In the genomic region with DNA sequence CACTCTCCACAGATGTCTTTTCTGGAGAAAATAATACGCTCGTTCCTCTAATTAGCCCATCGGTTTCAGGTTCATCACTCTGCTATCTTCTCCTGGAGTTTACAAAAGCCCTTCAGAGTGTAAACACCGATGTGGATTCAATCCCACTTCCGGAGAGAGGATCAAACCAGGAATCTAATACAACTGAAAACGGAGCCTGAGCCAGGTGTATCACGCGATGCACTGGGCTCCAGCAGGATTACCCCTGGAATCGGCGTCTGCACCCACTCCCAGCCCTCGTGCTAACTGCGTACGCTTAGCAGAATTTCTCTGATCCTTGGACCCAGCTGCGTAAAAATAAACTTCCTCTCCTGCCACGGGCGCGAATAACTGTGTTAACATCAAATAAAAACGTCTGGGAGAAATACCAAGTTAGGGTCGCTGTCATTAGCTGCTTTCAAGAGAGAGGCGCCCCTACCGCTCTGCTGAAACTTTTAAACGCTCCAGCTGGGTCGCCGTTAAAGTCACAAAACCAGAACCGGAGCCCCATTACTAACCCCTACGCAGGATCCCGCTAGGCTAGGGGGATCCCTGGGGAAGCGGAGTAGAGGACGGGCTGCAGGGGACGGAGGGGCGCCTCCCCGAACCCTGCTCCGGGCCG, we compare ENCODE assay signal across 8 cellular contexts. TPM values are rescaled to one million over a fixed set of nuclear protein-coding genes. Genes with fewer than 3 reads are reported as not detected.
A peak's percentile ranks its signal among the peaks of the same experiment; 100 is the strongest.
DNase-seq lines count a peak whose midpoint lies in the region; ATAC-seq and TF ChIP-seq lines count a peak whose summit lies in the region.

No MANE protein-coding gene starts in this region.

- CTCF ChIA-PET in HEK293T (lab: Yijun Ruan, JAX): interaction anchor here (0.5 kb wide), 1 partner anchor 76 kb away, joined by 6 read pairs; no protein-coding TSS in a partner anchor

- peaks cover 11% of the 10 kb centered on the region for H3K9me3 ChIP-seq in ES-I3 (ENCODE audit: control insufficient read depth, insufficient read depth, low read length)

- peaks cover 13% of the 10 kb centered on the region for H3K4me1 ChIP-seq in ES-I3 (ENCODE audit: insufficient read depth, low read length)

- POLR2A ChIA-PET in HEK293T (lab: Yijun Ruan, JAX): interaction anchor here (0.8 to 2.5 kb wide), 2 partner anchors 20 to 87 kb away, joined by 3 to 26 read pairs; partner anchors contain the start of genes AP4M1 and MCM7

- H3K4me3 Mint-ChIP-seq in activated naive CD8-positive, alpha-beta T cell treated with anti-CD3 and anti-CD28 coated beads for 36 hours: peak overlapping the region; percentile 92

- no peak for DNase-seq in activated naive CD8-positive, alpha-beta T cell treated with anti-CD3 and anti-CD28 coated beads for 36 hours
- DNase-seq in kidney epithelial cell (ENCODE audit: low read depth): no peak
- DNase-seq in substantia nigra (lab: John Stamatoyannopoulos, UW): peak in 2 of 49 donors; percentile 12 to 46
- no peak for DNase-seq in HEK293T (ENCODE audit: extremely low spot score)
- no peak for DNase-seq in Ammon's horn (ENCODE audit: low spot score)
- no peak for DNase-seq in NCI-H1436 treated with DMSO at 0.1 percent for 48 hours (lab: John Stamatoyannopoulos, UW)

- no peaks in the 10 kb centered on the region for H3K27me3 Mint-ChIP-seq in activated naive CD8-positive, alpha-beta T cell treated with anti-CD3 and anti-CD28 coated beads for 36 hours

- peak overlapping the region; percentile 97 for H3K9ac ChIP-seq in ES-I3 (ENCODE audit: low read depth, low read length)

- H3K36me3 Mint-ChIP-seq in activated naive CD8-positive, alpha-beta T cell treated with anti-CD3 and anti-CD28 coated beads for 36 hours: peaks cover 19% of the 10 kb centered on the region

- peak; percentile 3 for ATAC-seq in HG03521 (IDR thresholded peaks at IDR 0.05; ENCODE audit: unreplicated experiment)

- H3K27ac ChIP-seq in substantia nigra (ENCODE audit: low read depth, low read length, poor library complexity, severe bottlenecking): peak overlapping the region; percentile 81

- peak overlapping the region; percentile 92 for H3K27ac Mint-ChIP-seq in activated naive CD8-positive, alpha-beta T cell treated with anti-CD3 and anti-CD28 coated beads for 36 hours

- no peak for TF ChIP-seq CTCF in kidney epithelial cell (IDR thresholded peaks at IDR 0.05; ENCODE audit: insufficient read depth, low read length, poor library complexity, severe bottlenecking)

- H3K36me3 ChIP-seq in ES-I3 (ENCODE audit: insufficient read depth, low read length): peaks cover 28% of the 10 kb centered on the region
- H3K36me3 ChIP-seq in kidney epithelial cell (ENCODE audit: control insufficient read depth, insufficient read depth, low read length): peaks cover 3% of the 10 kb centered on the region

- peak overlapping the region; percentile 96 for H3K4me3 ChIP-seq in kidney epithelial cell (ENCODE audit: low read depth, low read length)

- H3K9me3 Mint-ChIP-seq in activated naive CD8-positive, alpha-beta T cell treated with anti-CD3 and anti-CD28 coated beads for 36 hours: no peaks in the 10 kb centered on the region

- H3K27me3 ChIP-seq in kidney epithelial cell (ENCODE audit: control insufficient read depth, insufficient read depth, low read length): no peaks in the 10 kb centered on the region

- peaks cover 30% of the 10 kb centered on the region for H3K4me1 Mint-ChIP-seq in activated naive CD8-positive, alpha-beta T cell treated with anti-CD3 and anti-CD28 coated beads for 36 hours

TF ChIP-seq in HEK293T, 16 proteins besides CTCF, POLR2A, EP300 and RAD21:
- TF ChIP-seq FOXK2 (IDR thresholded peaks at IDR 0.05) (no peak), TARDBP (IDR thresholded peaks at IDR 0.05) (no peak), LEF1 (IDR thresholded peaks at IDR 0.05; ENCODE audit: borderline replicate concordance) (no peak), FOXM1 (IDR thresholded peaks at IDR 0.05; ENCODE audit: borderline replicate concordance) (no peak), FOXA1 (IDR thresholded peaks at IDR 0.05) (no peak), SUZ12 (IDR thresholded peaks at IDR 0.05) (no peak), L3MBTL2 (conservative IDR thresholded peaks at IDR 0.05) (no peak), CTBP1 (IDR thresholded peaks at IDR 0.05; ENCODE audit: borderline replicate concordance) (no peak), NFRKB (IDR thresholded peaks at IDR 0.05) (no peak), ZNF384 (IDR thresholded peaks at IDR 0.05) (no peak)
- TF ChIP-seq, protein P1, sequence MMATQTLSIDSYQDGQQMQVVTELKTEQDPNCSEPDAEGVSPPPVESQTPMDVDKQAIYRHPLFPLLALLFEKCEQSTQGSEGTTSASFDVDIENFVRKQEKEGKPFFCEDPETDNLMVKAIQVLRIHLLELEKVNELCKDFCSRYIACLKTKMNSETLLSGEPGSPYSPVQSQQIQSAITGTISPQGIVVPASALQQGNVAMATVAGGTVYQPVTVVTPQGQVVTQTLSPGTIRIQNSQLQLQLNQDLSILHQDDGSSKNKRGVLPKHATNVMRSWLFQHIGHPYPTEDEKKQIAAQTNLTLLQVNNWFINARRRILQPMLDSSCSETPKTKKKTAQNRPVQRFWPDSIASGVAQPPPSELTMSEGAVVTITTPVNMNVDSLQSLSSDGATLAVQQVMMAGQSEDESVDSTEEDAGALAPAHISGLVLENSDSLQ (IDR thresholded peaks at IDR 0.05): no peak

RNA-seq across cellular contexts. Expression of gene ZNF3, which starts 0.5 kb away (rescaled TPM):
- total RNA-seq in activated naive CD8-positive, alpha-beta T cell treated with anti-CD3 and anti-CD28 coated beads for 36 hours: 10 to 100 TPM; 21.1 to 22.3 TPM
- total RNA-seq in kidney epithelial cell: 39.9 and 44.9 TPM in 2 replicates

RNA-seq across cellular contexts. Expression of gene COPS6, which starts 7.8 kb away (rescaled TPM):
- 10 to 100 TPM; 96.3 to 97.2 TPM for total RNA-seq in activated naive CD8-positive, alpha-beta T cell treated with anti-CD3 and anti-CD28 coated beads for 36 hours
- total RNA-seq in kidney epithelial cell: 43.3 and 45.2 TPM in 2 replicates

RNA-seq across cellular contexts. Expression of gene MCM7, which starts 20.2 kb away (rescaled TPM):
- total RNA-seq in activated naive CD8-positive, alpha-beta T cell treated with anti-CD3 and anti-CD28 coated beads for 36 hours: 100 to 1,000 TPM; 476 to 482 TPM
- total RNA-seq in kidney epithelial cell: 96.9 and 101 TPM in 2 replicates

RNA-seq across cellular contexts. Expression of gene AP4M1, which starts 20.4 kb away (rescaled TPM):
- 10 to 100 TPM; 13.0 to 13.1 TPM for total RNA-seq in activated naive CD8-positive, alpha-beta T cell treated with anti-CD3 and anti-CD28 coated beads for 36 hours
- 23.6 and 29.4 TPM in 2 replicates for total RNA-seq in kidney epithelial cell

RNA-seq across cellular contexts. Expression of gene ZSCAN21, which starts 31.4 kb away (rescaled TPM):
- 1 to 10 TPM; 9.0 to 9.4 TPM for total RNA-seq in activated naive CD8-positive, alpha-beta T cell treated with anti-CD3 and anti-CD28 coated beads for 36 hours
- 14.8 and 21.7 TPM in 2 replicates for total RNA-seq in kidney epithelial cell
